Comparison of ENCODE assay signal across 7 cellular contexts in the genomic region with DNA sequence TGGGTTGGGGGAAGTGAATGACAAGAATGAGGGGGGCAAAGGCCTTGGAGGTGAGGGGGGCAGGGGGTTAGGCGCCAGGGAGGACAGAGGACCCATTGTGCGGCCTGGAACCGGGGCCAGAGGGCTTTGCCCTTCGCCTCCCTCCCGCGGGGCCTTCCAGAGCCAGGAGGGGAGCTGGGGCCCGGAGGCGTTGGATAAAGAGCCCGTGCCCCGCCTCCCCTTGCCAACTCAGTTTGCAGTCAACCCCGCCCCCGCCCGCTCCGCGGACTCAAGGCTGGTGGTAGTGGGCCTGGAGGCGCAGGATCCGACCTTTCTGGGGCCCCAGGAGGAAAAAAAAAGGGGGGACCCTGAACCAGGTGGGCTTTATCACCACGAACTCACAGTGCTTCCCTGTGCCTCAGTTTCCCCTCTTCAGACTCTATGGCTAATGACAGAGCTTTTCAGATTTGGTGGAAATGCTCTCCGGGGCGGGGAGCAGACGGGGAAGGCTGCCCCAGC. TPM values are rescaled to one million over a fixed set of nuclear protein-coding genes. Genes with fewer than 3 reads are reported as not detected.
A peak's percentile ranks its signal among the peaks of the same experiment; 100 is the strongest.
DNase-seq lines count a peak whose midpoint lies in the region; ATAC-seq, FAIRE-seq and TF ChIP-seq lines count a peak whose summit lies in the region.

No MANE protein-coding gene starts in this region.

- FAIRE-seq in GM12892 (lab: Jason Lieb, UNC): no peak

- DNase-seq in Kasumi-1 (lab: John Stamatoyannopoulos, UW): peak; percentile 21 to 54
- DNase-seq in amniotic stem cell (lab: John Stamatoyannopoulos, UW): peak; percentile 15
- peak; percentile 80 for DNase-seq in iPS-NIHi7 (ENCODE audit: extremely low spot score)
- DNase-seq in stimulated activated CD4-positive, alpha-beta T cell treated with anti-CD3 and anti-CD28 coated beads, Interleukin-4, amount 100 ng/mL, for 24 hours: peak; percentile 18
- no peak for DNase-seq in GM12892 (ENCODE audit: insufficient read length)
- no peak for DNase-seq in NCI-H187 (lab: John Stamatoyannopoulos, UW)

- no peak for TF ChIP-seq POLR2A in GM12892 (IDR thresholded peaks at IDR 0.05; ENCODE audit: low read depth, low read length)

- ATAC-seq in GM19467 (IDR thresholded peaks at IDR 0.05; ENCODE audit: unreplicated experiment): no peak

RNA-seq across cellular contexts. Expression of gene SPHK1, which starts 2.1 kb away (rescaled TPM):
- 0.47 TPM for polyA plus RNA-seq in GM12892 (2012; ENCODE audit: missing spikeins)

RNA-seq across cellular contexts. Expression of gene PRPSAP1, which starts 28.6 kb away (rescaled TPM):
- polyA plus RNA-seq in GM12892 (2012; ENCODE audit: missing spikeins): 37.8 TPM

Comparison
In these comparisons a context has a peak if more than half of its experiments do, and no peak if none do; other contexts are left out.
1. DNase-seq: peak in Kasumi-1 (2 of 2), amniotic stem cell (single experiment), iPS-NIHi7 (single experiment) and stimulated activated CD4-positive, alpha-beta T cell treated with anti-CD3 and anti-CD28 coated beads, Interleukin-4, amount 100 ng/mL, for 24 hours (single experiment); none in GM12892 (single experiment) and NCI-H187 (0 of 2).